9 cellular contexts compared by ENCODE assay signal in the genomic region with DNA sequence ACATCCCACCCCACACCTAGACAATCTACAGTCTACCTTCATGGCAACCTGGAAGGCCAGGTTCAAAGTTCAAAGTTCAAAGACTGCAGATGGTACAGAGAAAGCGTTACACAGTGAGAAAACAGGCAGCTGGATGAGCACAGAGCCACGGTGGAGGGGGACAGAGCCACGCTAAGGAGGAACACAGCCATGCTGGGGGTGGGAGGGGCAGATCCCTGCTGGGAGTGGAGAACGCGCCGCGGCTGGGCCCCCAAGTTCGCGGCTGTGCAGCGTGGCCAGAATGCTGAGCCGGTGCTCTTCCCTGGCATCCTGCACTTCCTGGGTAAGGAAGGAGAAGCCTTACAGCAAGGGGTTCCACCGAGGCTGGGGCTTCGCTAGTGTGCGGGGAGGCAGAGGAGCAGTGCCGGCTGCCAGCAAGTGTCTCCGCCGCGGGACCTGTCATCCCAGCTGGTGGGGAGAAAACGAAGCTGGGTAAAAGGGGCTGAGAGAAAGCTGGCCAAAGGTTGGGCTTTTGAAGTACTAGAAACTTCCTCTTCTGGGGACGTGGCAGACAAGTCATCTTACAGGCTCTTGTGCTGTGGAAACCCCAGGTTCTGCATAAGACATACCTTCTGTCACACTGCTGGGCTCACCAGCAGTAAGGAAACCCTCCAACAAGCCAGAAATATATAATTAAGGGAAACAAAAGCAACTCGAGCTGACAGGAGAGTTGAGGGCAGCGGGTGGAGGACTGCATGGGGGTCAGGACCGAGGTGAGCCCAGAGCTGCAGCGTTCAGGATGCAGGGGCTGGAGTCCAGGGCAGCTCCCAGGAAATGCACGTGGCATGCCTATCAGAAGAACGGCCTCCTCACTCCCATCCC.
DNase-seq lines count a peak whose midpoint lies in the region; ATAC-seq and TF ChIP-seq lines count a peak whose summit lies in the region.
"Had no signal": no experiment of that assay in that cellular context is flagged by ENCODE, and none has a peak within 500 bp of the region (broad histone marks: within the 10 kb centered on the region; RNA-seq: fewer than 3 reads in every experiment).

No MANE protein-coding gene starts in this region.

- H3K27ac ChIP-seq in SK-N-MC, result no peak overlapping the region
- no peak overlapping the region for H3K27ac ChIP-seq in effector memory CD4-positive, alpha-beta T cell (ENCODE audit: insufficient read depth, low read length, poor library complexity, severe bottlenecking)

- ATAC-seq in omental fat pad (ENCODE audit: low FRiP score) (peak; percentile 20), GM21526 (IDR thresholded peaks at IDR 0.05; ENCODE audit: low FRiP score, unreplicated experiment) (no peak)

- no peaks in the 10 kb centered on the region for H3K27me3 ChIP-seq in effector memory CD4-positive, alpha-beta T cell (replicated peaks; ENCODE audit: control insufficient read depth, insufficient read depth, low read length, poor library complexity, severe bottlenecking)

- peaks cover 33% of the 10 kb centered on the region for H3K4me1 ChIP-seq in effector memory CD4-positive, alpha-beta T cell (ENCODE audit: control insufficient read depth, insufficient read depth, low read length, poor library complexity, severe bottlenecking)

- H3K9ac ChIP-seq in SK-N-MC (ENCODE audit: insufficient read length), result peak overlapping the region; percentile 0

- H3K4me3 ChIP-seq in SK-N-MC, result no peak overlapping the region; the same call in 1 of the 2 replicates
- peak overlapping the region; percentile 33 for H3K4me3 ChIP-seq in effector memory CD4-positive, alpha-beta T cell (ENCODE audit: insufficient read depth, low read depth, low read length, poor library complexity, severe bottlenecking)

- DNase-seq in GDM1 (lab: John Stamatoyannopoulos, UW) (peak; percentile 32), SK-N-MC (ENCODE audit: low read depth, low spot score) (no peak), omental fat pad (ENCODE audit: low spot score) (no peak), DMS114 treated with DMSO at 0.1 percent for 48 hours (lab: John Stamatoyannopoulos, UW; ENCODE audit: unreplicated experiment) (no peak), COLO829 (ENCODE audit: low spot score) (no peak), NCI-H526 treated with DMSO at 0.1 percent for 48 hours (lab: John Stamatoyannopoulos, UW) (no peak)
- DNase-seq in effector memory CD4-positive, alpha-beta T cell, result no peak
- DNase-seq: KG1 had no signal

- H3K36me3 ChIP-seq in SK-N-MC (ENCODE audit: insufficient read depth, low read length), result no peaks in the 10 kb centered on the region
- H3K36me3 ChIP-seq in effector memory CD4-positive, alpha-beta T cell (ENCODE audit: control insufficient read depth, insufficient read depth, low read length), result no peaks in the 10 kb centered on the region

- no peak for TF ChIP-seq CTCF in omental fat pad (IDR thresholded peaks at IDR 0.05)

- no peaks in the 10 kb centered on the region for H3K9me3 ChIP-seq in SK-N-MC (ENCODE audit: low read depth, low read length)
- no peaks in the 10 kb centered on the region for H3K9me3 ChIP-seq in effector memory CD4-positive, alpha-beta T cell (ENCODE audit: control insufficient read depth, low read length)
